In the genomic region with DNA sequence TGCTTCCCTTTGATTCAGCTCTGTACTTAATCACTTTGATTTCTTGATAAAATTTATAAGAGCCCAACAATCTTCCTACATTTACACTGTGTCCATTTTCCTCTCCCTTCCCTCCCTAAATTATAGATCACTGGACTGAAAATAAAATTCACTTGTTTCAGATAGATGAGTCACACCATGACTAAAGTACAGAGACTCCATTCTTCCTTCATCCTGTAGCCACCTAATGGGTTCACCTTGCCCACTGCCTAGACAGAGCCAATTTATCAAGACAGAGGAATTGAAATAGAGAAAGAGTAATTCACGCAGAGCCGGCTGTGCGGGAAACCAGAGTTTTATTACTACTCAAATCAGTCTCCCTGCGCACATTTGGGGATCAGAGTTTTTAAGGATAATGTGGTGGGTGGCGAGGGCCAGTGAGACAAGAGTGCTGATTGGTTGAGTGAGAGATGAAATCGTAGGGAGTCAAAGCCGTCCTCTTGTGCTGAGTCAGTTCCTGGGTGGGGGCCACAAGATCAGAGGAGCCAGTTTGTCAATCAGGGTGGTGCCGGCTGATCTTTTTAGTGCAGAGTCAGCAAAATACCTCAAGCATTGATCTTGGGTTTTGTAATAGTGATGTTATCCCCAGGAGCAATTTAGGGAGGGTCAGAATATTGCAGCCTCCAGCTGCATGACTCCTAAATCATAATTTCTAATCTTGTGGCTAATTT, we compare ENCODE assay signal across 21 cellular contexts.
DNase-seq lines count a peak whose midpoint lies in the region; ATAC-seq, FAIRE-seq and TF ChIP-seq lines count a peak whose summit lies in the region.
"Had no signal": no experiment of that assay in that cellular context is flagged by ENCODE, and none has a peak within 500 bp of the region (broad histone marks: within the 10 kb centered on the region; RNA-seq: fewer than 3 reads in every experiment).

No MANE protein-coding gene starts in this region.

- no peak overlapping the region for H3K4me3 Mint-ChIP-seq in naive thymus-derived CD4-positive, alpha-beta T cell
- H3K4me3 Mint-ChIP-seq: CD4-positive, alpha-beta T cell had no signal

- peaks cover 0 to 4% (median 0%) of the 10 kb centered on the region in 7 donors for H3K4me1 Mint-ChIP-seq in naive thymus-derived CD4-positive, alpha-beta T cell

- TF ChIP-seq CTCF in left ventricle myocardium inferior (IDR thresholded peaks at IDR 0.05; ENCODE audit: borderline replicate concordance) (no peak), astrocyte of the spinal cord (IDR thresholded peaks at IDR 0.05; ENCODE audit: low read depth, low read length) (no peak), fibroblast of the aortic adventitia (IDR thresholded peaks at IDR 0.05; ENCODE audit: insufficient read depth, low read length) (no peak)

- no peaks in the 10 kb centered on the region for H3K36me3 Mint-ChIP-seq in naive thymus-derived CD4-positive, alpha-beta T cell

- H3K4me1 ChIP-seq in left ventricle myocardium inferior = peaks cover 7% of the 10 kb centered on the region
- no peaks in the 10 kb centered on the region for H3K4me1 ChIP-seq in naive thymus-derived CD4-positive, alpha-beta T cell (ENCODE audit: control insufficient read depth in 2 of 2, insufficient read depth in 2 of 2, low read length in 2 of 2)
- H3K4me1 ChIP-seq: BE2C had no signal

- no peak overlapping the region for H3K27ac Mint-ChIP-seq in naive thymus-derived CD4-positive, alpha-beta T cell
- H3K27ac Mint-ChIP-seq: CD4-positive, alpha-beta T cell had no signal

- intact Hi-C loops in left ventricle myocardium inferior (cut with micrococcal nuclease) = no loop called here
- intact Hi-C loops in Right ventricle myocardium superior (cut with DNase I) = no loop called here
- intact Hi-C loops in naive thymus-derived CD4-positive, alpha-beta T cell (cut with micrococcal nuclease) = no loop called here

- peaks cover 0 to 2% (median 0%) of the 10 kb centered on the region in 11 donors for H3K9me3 Mint-ChIP-seq in naive thymus-derived CD4-positive, alpha-beta T cell
- H3K9me3 Mint-ChIP-seq: CD4-positive, alpha-beta T cell had no signal

- H3K27me3 ChIP-seq in left ventricle myocardium inferior (ENCODE audit: low read depth) = no peaks in the 10 kb centered on the region
- no peaks in the 10 kb centered on the region for H3K27me3 ChIP-seq in naive thymus-derived CD4-positive, alpha-beta T cell (ENCODE audit: control insufficient read depth in 2 of 2, insufficient read depth in 2 of 2, low read length in 2 of 2)
- H3K27me3 ChIP-seq: BE2C had no signal

- CTCF ChIA-PET in naive thymus-derived CD4-positive, alpha-beta T cell (lab: Charles Lee) = no interaction called here

- no peaks in the 10 kb centered on the region for H3K36me3 ChIP-seq in left ventricle myocardium inferior
- no peaks in the 10 kb centered on the region for H3K36me3 ChIP-seq in naive thymus-derived CD4-positive, alpha-beta T cell (ENCODE audit: control insufficient read depth in 2 of 3, insufficient read depth in 3 of 3, low read length in 3 of 3)
- H3K36me3 ChIP-seq: BE2C had no signal

- H3K4me3 ChIP-seq in left ventricle myocardium inferior (no peak overlapping the region), astrocyte of the spinal cord (ENCODE audit: low read depth, low read length) (no peak overlapping the region), fibroblast of the aortic adventitia (ENCODE audit: low read depth, low read length) (no peak overlapping the region)
- H3K4me3 ChIP-seq in naive thymus-derived CD4-positive, alpha-beta T cell (ENCODE audit: low read length) = no peak overlapping the region

- H3K27me3 Mint-ChIP-seq in naive thymus-derived CD4-positive, alpha-beta T cell = no peaks in the 10 kb centered on the region
- H3K27me3 Mint-ChIP-seq: CD4-positive, alpha-beta T cell had no signal

- DNase-seq in left ventricle myocardium inferior (no peak), Right ventricle myocardium superior (no peak), astrocyte of the spinal cord (ENCODE audit: low read depth, low spot score) (peak; percentile 21), fibroblast of the aortic adventitia (ENCODE audit: low read depth) (peak; percentile 5), urothelium cell line (ENCODE audit: low spot score) (peak; percentile 18), retina (no peak), SHP77 treated with DMSO at 0.1 percent for 48 hours (lab: John Stamatoyannopoulos, UW) (no peak)
- no peak for DNase-seq in naive thymus-derived CD4-positive, alpha-beta T cell
- DNase-seq: 8988T; BE2C; Calu3; CD4-positive, alpha-beta T cell; GOT3; NCI-H1105 treated with DMSO at 0.1 percent for 48 hours; NCI-H1694; NCI-H2081 treated with DMSO at 0.1 percent for 48 hours; SHP77 had no signal

- POLR2A ChIA-PET in naive thymus-derived CD4-positive, alpha-beta T cell (lab: Charles Lee) = no interaction called here

- H3K9me3 ChIP-seq in left ventricle myocardium inferior (replicated peaks) = no peaks in the 10 kb centered on the region
- no peaks in the 10 kb centered on the region for H3K9me3 ChIP-seq in naive thymus-derived CD4-positive, alpha-beta T cell (ENCODE audit: control insufficient read depth in 2 of 3, low read length in 3 of 3)
- H3K9me3 ChIP-seq: BE2C had no signal

- no peak for FAIRE-seq in urothelium cell line (lab: Jason Lieb, UNC)
- FAIRE-seq: GM12891, GM19239, RCC 7860 had no signal

- peak overlapping the region; percentile 44 for H3K27ac ChIP-seq in left ventricle myocardium inferior (replicated peaks)
- no peak overlapping the region for H3K27ac ChIP-seq in naive thymus-derived CD4-positive, alpha-beta T cell (ENCODE audit: low read depth, low read length)

- no peak for ATAC-seq in Right ventricle myocardium superior (ENCODE audit: poor library complexity)
- no peak for ATAC-seq in naive thymus-derived CD4-positive, alpha-beta T cell
- ATAC-seq: SK-N-SH treated with all-trans-retinoic acid at 6 μM for 48 hours had no signal

- in situ Hi-C loops in astrocyte of the spinal cord (cut with HindIII; ENCODE audit: low sequenced_read_pairs) = no loop called here

Comparison
In these comparisons a context has a peak if more than half of its experiments do, and no peak if none do; other contexts are left out.
1. DNase-seq: peak in astrocyte of the spinal cord (single experiment), fibroblast of the aortic adventitia (single experiment) and urothelium cell line (single experiment); none in left ventricle myocardium inferior (single experiment), Right ventricle myocardium superior (single experiment), retina (single experiment), SHP77 treated with DMSO at 0.1 percent for 48 hours (single experiment) and naive thymus-derived CD4-positive, alpha-beta T cell (0 of 9).